ENCODE assay signal across 8 cellular contexts in genomic region chr11:67303132-67303988, GRCh38. TPM values are rescaled to one million over a fixed set of nuclear protein-coding genes. Genes with fewer than 3 reads are reported as not detected.
A peak's percentile ranks its signal among the peaks of the same experiment; 100 is the strongest.
DNase-seq lines count a peak whose midpoint lies in the region; ATAC-seq and TF ChIP-seq lines count a peak whose summit lies in the region.

SSH3 (plus strand) TSS chr11:67303530; CDS start chr11:67303626, 96 bp downstream.

- H3K4me1 Mint-ChIP-seq in brain, result peaks cover 11% of the 10 kb centered on the region
- peaks cover 10% of the 10 kb centered on the region for H3K4me1 Mint-ChIP-seq in progenitor cell of endocrine pancreas (ENCODE audit: low read depth)

- H3K36me3 Mint-ChIP-seq in brain (peaks cover 14% of the 10 kb centered on the region), progenitor cell of endocrine pancreas (ENCODE audit: insufficient read depth) (peaks cover 3% of the 10 kb centered on the region)

- H2AFZ ChIP-seq in hepatocyte, result peak within 1 kb of the TSS; percentile 89

- H3K9me3 ChIP-seq in SJCRH30 (replicated peaks), result no peaks in the 10 kb centered on the region
- no peaks in the 10 kb centered on the region for H3K9me3 ChIP-seq in hepatocyte (ENCODE audit: low read depth)

- peak within 1 kb of the TSS; percentile 11 to 77 (median 72) for H3K4me3 Mint-ChIP-seq in brain
- peak within 1 kb of the TSS; percentile 72 for H3K4me3 Mint-ChIP-seq in progenitor cell of endocrine pancreas (ENCODE audit: low read depth)

- H3K9me3 Mint-ChIP-seq in brain (peaks cover 0 to 4% (median under 1%) of the 10 kb centered on the region in 5 experiments), progenitor cell of endocrine pancreas (ENCODE audit: low read depth) (no peaks in the 10 kb centered on the region)

- no peak for TF ChIP-seq CTCF in brain (conservative IDR thresholded peaks at IDR 0.05)
- no peak for TF ChIP-seq CTCF in hepatocyte (IDR thresholded peaks at IDR 0.05; ENCODE audit: poor library complexity)
- no peak for TF ChIP-seq CTCF in progenitor cell of endocrine pancreas (IDR thresholded peaks at IDR 0.05; ENCODE audit: unreplicated experiment)

- 1% methylated on average over 28 of the region's 83 CpGs for WGBS in hepatocyte (ENCODE audit: low lambda C conversion rate, missing lambda C conversion rate)

- H3K27me3 ChIP-seq in SJCRH30, result no peaks in the 10 kb centered on the region
- no peaks in the 10 kb centered on the region for H3K27me3 ChIP-seq in hepatocyte

- ATAC-seq in HG02973 (IDR thresholded peaks at IDR 0.05; ENCODE audit: unreplicated experiment), result no peak
- no peak for ATAC-seq in GM21528 (IDR thresholded peaks at IDR 0.05; ENCODE audit: low FRiP score, unreplicated experiment)

- DNase-seq in C1 segment of cervical spinal cord (lab: John Stamatoyannopoulos, UW) (peak in 12 of 14 donors; percentile 20 to 81 (median 52)), HT1080 (ENCODE audit: low read depth) (peak; percentile 55), SJCRH30 (peak in 1 of 2 experiments; percentile 25), hepatocyte (ENCODE audit: low spot score) (peak; percentile 91), progenitor cell of endocrine pancreas (ENCODE audit: low spot score, unreplicated experiment) (peak; percentile 45)

- H3K27ac ChIP-seq in SJCRH30 (peak within 1 kb of the TSS; percentile 39), hepatocyte (peak within 1 kb of the TSS; percentile 92)

- no peaks in the 10 kb centered on the region for H3K9me2 ChIP-seq in hepatocyte (replicated peaks; ENCODE audit: insufficient read depth)

- H3K36me3 ChIP-seq in SJCRH30 (peaks cover 11% of the 10 kb centered on the region; the same call in 1 of the 2 replicates), hepatocyte (replicated peaks; ENCODE audit: insufficient read depth, low read depth) (no peaks in the 10 kb centered on the region)

- H3K4me1 ChIP-seq in SJCRH30 (peaks cover 15% of the 10 kb centered on the region), hepatocyte (ENCODE audit: insufficient read depth) (peaks cover 23% of the 10 kb centered on the region)

- no peaks in the 10 kb centered on the region for H4K20me1 ChIP-seq in hepatocyte (ENCODE audit: insufficient read depth, poor library complexity, severe bottlenecking)

- peaks cover 15% of the 10 kb centered on the region for H3K79me2 ChIP-seq in hepatocyte

- peaks cover 26% of the 10 kb centered on the region for H3K27me3 Mint-ChIP-seq in brain
- no peaks in the 10 kb centered on the region for H3K27me3 Mint-ChIP-seq in progenitor cell of endocrine pancreas

- H3K4me2 ChIP-seq in hepatocyte, result peak within 1 kb of the TSS; percentile 100

- peak within 1 kb of the TSS; percentile 61 for H3K4me3 ChIP-seq in SJCRH30
- peak within 1 kb of the TSS; percentile 90 for H3K4me3 ChIP-seq in hepatocyte

- H3K27ac Mint-ChIP-seq in brain, result peak within 1 kb of the TSS in 3 of 5 experiments; percentile 54 to 97 (median 94)
- peak within 1 kb of the TSS; percentile 92 for H3K27ac Mint-ChIP-seq in progenitor cell of endocrine pancreas

RNA-seq across cellular contexts. Expression of gene SSH3, which starts in this region (rescaled TPM):
- 2.2 and 2.9 TPM in 2 replicates for total RNA-seq in HT1080 (2014; rRNA removed; shearing (Covaris generic))
- 10.4 and 11.7 TPM in 2 replicates for polyA plus RNA-seq in HT1080 (2015; cell fraction: cytosol; rRNA removed)
- 40.8 and 46.7 TPM in 2 replicates for polyA plus RNA-seq in HT1080 (2015; cell fraction: nucleus; rRNA removed)
- 2.5 TPM in 2 replicates for total RNA-seq in SJCRH30 (2014; rRNA removed; shearing (Covaris generic))
- polyA plus RNA-seq in brain (ENCODE audit: insufficient read depth, low read depth, low replicate concordance) (10.2 TPM), hepatocyte (49.5 and 66.4 TPM in 2 replicates)
- total RNA-seq in hepatocyte (27.7 and 29.7 TPM in 2 replicates), progenitor cell of endocrine pancreas (48.9 and 56.9 TPM in 2 replicates)
